ENCODE assay signal across 14 cellular contexts in the genomic region with DNA sequence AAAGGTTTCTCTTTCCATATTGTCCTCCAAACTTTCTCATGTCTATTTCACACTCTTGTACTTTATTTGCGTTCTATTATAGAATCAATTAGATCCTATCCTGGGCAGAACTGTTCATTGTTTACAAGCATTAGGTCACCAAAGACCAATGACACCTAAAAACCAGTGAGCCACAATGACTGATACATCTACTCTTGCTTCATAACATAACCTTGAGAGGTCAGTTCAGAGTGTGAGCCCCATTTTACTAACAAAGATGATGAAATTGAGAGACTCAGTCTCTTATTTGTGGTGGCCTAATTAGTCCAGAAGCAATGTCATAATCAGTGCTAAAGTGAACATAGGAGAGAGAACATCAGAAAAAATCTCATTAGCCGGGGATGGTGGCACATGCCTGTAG.
"Had no signal": no experiment of that assay in that cellular context is flagged by ENCODE, and none has a peak within 500 bp of the region (broad histone marks: within the 10 kb centered on the region; RNA-seq: fewer than 3 reads in every experiment).

No MANE protein-coding gene starts in this region.

- H3K27ac Mint-ChIP-seq: activated CD4-positive, alpha-beta memory T cell treated with anti-CD3 and anti-CD28 coated beads for 36 hours; activated naive CD8-positive, alpha-beta T cell treated with anti-CD3 and anti-CD28 coated beads, Interleukin-2, amount 10 ng/mL, durations not matched to agents 7 days and 5 days; activated T-cell treated with anti-CD3 and anti-CD28 coated beads, Interleukin-2, amount 50 U/mL, for 72 hours; natural killer cell; stimulated activated naive CD8-positive, alpha-beta T cell treated with anti-CD3 and anti-CD28 coated beads, Interleukin-15, amount 100 ng/mL, for 72 hours had no signal

- H3K9me3 Mint-ChIP-seq: activated CD4-positive, alpha-beta memory T cell treated with anti-CD3 and anti-CD28 coated beads for 36 hours; natural killer cell; stimulated activated naive CD8-positive, alpha-beta T cell treated with anti-CD3 and anti-CD28 coated beads, Interleukin-15, amount 100 ng/mL, for 72 hours had no signal

- H3K27me3 ChIP-seq: gastroesophageal sphincter, SJCRH30 had no signal

- FAIRE-seq: kidney had no signal

- H3K4me3 Mint-ChIP-seq: activated CD4-positive, alpha-beta memory T cell treated with anti-CD3 and anti-CD28 coated beads for 36 hours; activated naive CD8-positive, alpha-beta T cell treated with anti-CD3 and anti-CD28 coated beads, Interleukin-2, amount 10 ng/mL, durations not matched to agents 7 days and 5 days; activated T-cell treated with anti-CD3 and anti-CD28 coated beads, Interleukin-2, amount 50 U/mL, for 72 hours; natural killer cell; stimulated activated naive CD8-positive, alpha-beta T cell treated with anti-CD3 and anti-CD28 coated beads, Interleukin-15, amount 100 ng/mL, for 72 hours had no signal

- H3K4me1 ChIP-seq: SJCRH30 had no signal

- H3K4me1 Mint-ChIP-seq: activated naive CD8-positive, alpha-beta T cell treated with anti-CD3 and anti-CD28 coated beads, Interleukin-2, amount 10 ng/mL, durations not matched to agents 7 days and 5 days; natural killer cell; stimulated activated naive CD8-positive, alpha-beta T cell treated with anti-CD3 and anti-CD28 coated beads, Interleukin-15, amount 100 ng/mL, for 72 hours had no signal

- H3K36me3 Mint-ChIP-seq: activated CD4-positive, alpha-beta memory T cell treated with anti-CD3 and anti-CD28 coated beads for 36 hours; activated naive CD8-positive, alpha-beta T cell treated with anti-CD3 and anti-CD28 coated beads, Interleukin-2, amount 10 ng/mL, durations not matched to agents 7 days and 5 days; natural killer cell had no signal

- H3K27ac ChIP-seq: SJCRH30, VCaP had no signal

- DNase-seq: activated CD4-positive, alpha-beta memory T cell treated with anti-CD3 and anti-CD28 coated beads for 36 hours; activated naive CD8-positive, alpha-beta T cell treated with anti-CD3 and anti-CD28 coated beads, Interleukin-2, amount 10 ng/mL, durations not matched to agents 7 days and 5 days; activated T-cell treated with anti-CD3 and anti-CD28 coated beads, Interleukin-2, amount 50 U/mL, for 72 hours; caudate nucleus; cortex of kidney; effector memory CD4-positive, alpha-beta T cell; kidney; natural killer cell; nucleus accumbens; SJCRH30; stimulated activated CD4-positive, alpha-beta T cell treated with anti-CD3 and anti-CD28 coated beads, Interleukin-4, amount 100 ng/mL, for 24 hours; stimulated activated naive CD8-positive, alpha-beta T cell treated with anti-CD3 and anti-CD28 coated beads, Interleukin-15, amount 100 ng/mL, for 72 hours had no signal

- H3K36me3 ChIP-seq: gastroesophageal sphincter, SJCRH30 had no signal

- ATAC-seq: activated T-cell treated with anti-CD3 and anti-CD28 coated beads, Interleukin-2, amount 50 U/mL, for 72 hours; gastroesophageal sphincter; natural killer cell; stimulated activated naive CD8-positive, alpha-beta T cell treated with anti-CD3 and anti-CD28 coated beads, Interleukin-15, amount 100 ng/mL, for 72 hours had no signal

- H3K9me3 ChIP-seq: gastroesophageal sphincter, SJCRH30 had no signal

- H3K4me3 ChIP-seq: gastroesophageal sphincter, SJCRH30 had no signal
